Comparison of ENCODE assay signal across 8 cellular contexts in the genomic region with DNA sequence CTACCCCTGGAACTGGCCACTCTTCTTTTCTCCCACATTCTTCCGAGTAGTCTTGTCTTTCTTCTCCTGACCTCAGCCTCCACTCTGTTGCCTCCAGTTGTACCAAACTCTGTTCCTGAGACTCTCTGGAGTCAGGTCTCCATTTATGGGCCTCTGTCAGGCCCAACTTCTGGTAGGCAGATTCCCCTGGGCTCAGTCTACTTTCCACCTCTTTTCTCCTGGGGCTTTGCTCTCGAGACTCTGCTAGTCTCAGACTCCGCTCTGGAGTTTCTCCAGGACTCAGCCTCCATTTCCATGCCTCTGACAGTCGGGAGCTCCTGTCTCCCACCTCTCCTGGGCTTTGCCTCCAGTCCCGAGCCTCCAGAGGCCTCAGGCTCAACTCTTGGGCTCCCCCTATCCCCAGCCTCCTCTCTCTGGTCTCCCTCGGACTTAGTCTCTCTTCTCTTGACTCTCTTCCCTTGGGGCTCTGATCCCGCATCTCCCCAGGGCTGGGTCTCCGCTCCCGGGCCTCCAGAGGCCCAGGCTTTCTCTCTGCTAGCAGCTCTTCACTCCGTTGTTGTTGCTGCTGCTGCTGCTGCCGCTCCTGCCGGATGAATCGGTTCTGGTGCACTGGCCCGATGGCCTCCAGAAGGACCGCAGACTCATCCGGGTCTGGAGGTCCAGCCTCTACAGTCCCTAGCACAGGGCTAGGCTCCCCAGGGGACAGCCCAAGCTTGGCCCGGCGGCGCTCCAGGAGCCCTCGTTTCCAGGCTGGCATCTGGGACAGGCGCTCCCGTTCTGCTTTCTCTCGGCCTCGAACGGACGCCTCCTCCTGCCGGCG. TPM values are rescaled to one million over a fixed set of nuclear protein-coding genes. Genes with fewer than 3 reads are reported as not detected.
DNase-seq lines count a peak whose midpoint lies in the region; ATAC-seq, FAIRE-seq and TF ChIP-seq lines count a peak whose summit lies in the region.

No MANE protein-coding gene starts in this region.

- H3K27ac Mint-ChIP-seq in natural killer cell treated with Interleukin-12 subunit alpha and Interleukin-12 subunit beta and Interleukin-15 and Interleukin-18, amount 100 ng/mL, for 72 hours = peak overlapping the region; percentile 98

- peak overlapping the region; percentile 100 for H3K4me3 Mint-ChIP-seq in natural killer cell treated with Interleukin-12 subunit alpha and Interleukin-12 subunit beta and Interleukin-15 and Interleukin-18, amount 100 ng/mL, for 72 hours

- FAIRE-seq in RCC 7860 (lab: Jason Lieb, UNC) = no peak

- DNase-seq in RCC 7860 (ENCODE audit: low spot score) = peak; percentile 23
- peak; percentile 63 for DNase-seq in dermis blood vessel endothelial cell
- DNase-seq in natural killer cell treated with Interleukin-12 subunit alpha and Interleukin-12 subunit beta and Interleukin-15 and Interleukin-18, amount 100 ng/mL, for 72 hours (ENCODE audit: low spot score) = no peak
- DNase-seq in NCI-H1930 (lab: John Stamatoyannopoulos, UW) = no peak
- no peak for DNase-seq in HT-29 (ENCODE audit: low spot score)

- TF ChIP-seq POLR2A in GM18505 (IDR thresholded peaks at IDR 0.05; ENCODE audit: borderline replicate concordance, extremely low read depth, insufficient read depth, insufficient read length) = peak; percentile 46

- ATAC-seq in GM18505 (IDR thresholded peaks at IDR 0.05; ENCODE audit: unreplicated experiment) = no peak
- ATAC-seq in natural killer cell treated with Interleukin-12 subunit alpha and Interleukin-12 subunit beta and Interleukin-15 and Interleukin-18, amount 100 ng/mL, for 72 hours = no peak
- ATAC-seq in HG02852 (IDR thresholded peaks at IDR 0.05; ENCODE audit: unreplicated experiment) = no peak
- ATAC-seq in GM21447 (IDR thresholded peaks at IDR 0.05; ENCODE audit: unreplicated experiment) = no peak

- no peaks in the 10 kb centered on the region for H3K27me3 Mint-ChIP-seq in natural killer cell treated with Interleukin-12 subunit alpha and Interleukin-12 subunit beta and Interleukin-15 and Interleukin-18, amount 100 ng/mL, for 72 hours

- H3K4me1 Mint-ChIP-seq in natural killer cell treated with Interleukin-12 subunit alpha and Interleukin-12 subunit beta and Interleukin-15 and Interleukin-18, amount 100 ng/mL, for 72 hours (ENCODE audit: low read depth in 2 of 2) = peaks cover 60 to 68% of the 10 kb centered on the region in 2 donors

- peaks cover 48% of the 10 kb centered on the region for H3K36me3 Mint-ChIP-seq in natural killer cell treated with Interleukin-12 subunit alpha and Interleukin-12 subunit beta and Interleukin-15 and Interleukin-18, amount 100 ng/mL, for 72 hours

- no peaks in the 10 kb centered on the region for H3K9me3 Mint-ChIP-seq in natural killer cell treated with Interleukin-12 subunit alpha and Interleukin-12 subunit beta and Interleukin-15 and Interleukin-18, amount 100 ng/mL, for 72 hours

RNA-seq across cellular contexts. Expression of a gene that starts 1.1 kb away (rescaled TPM):
- total RNA-seq in dermis blood vessel endothelial cell = 41.7 and 64.8 TPM in 2 replicates
- 100 to 1,000 TPM; 168 to 271 TPM for total RNA-seq in natural killer cell treated with Interleukin-12 subunit alpha and Interleukin-12 subunit beta and Interleukin-15 and Interleukin-18, amount 100 ng/mL, for 72 hours
- total RNA-seq in HT-29 (2014; rRNA removed; shearing (Covaris generic)) = 12.1 and 13.2 TPM in 2 replicates

RNA-seq across cellular contexts. Expression of a gene that starts 5.4 kb away (rescaled TPM):
- total RNA-seq in dermis blood vessel endothelial cell = 3.1 and 4.6 TPM in 2 replicates
- total RNA-seq in natural killer cell treated with Interleukin-12 subunit alpha and Interleukin-12 subunit beta and Interleukin-15 and Interleukin-18, amount 100 ng/mL, for 72 hours = 10 to 100 TPM; 11.7 to 24.2 TPM
- total RNA-seq in HT-29 (2014; rRNA removed; shearing (Covaris generic)) = 16.2 and 18.3 TPM in 2 replicates

RNA-seq across cellular contexts. Expression of a gene that starts 12.6 kb away (rescaled TPM):
- 39.3 and 52.6 TPM in 2 replicates for total RNA-seq in dermis blood vessel endothelial cell
- 10 to 100 TPM; 50.7 to 64.2 TPM for total RNA-seq in natural killer cell treated with Interleukin-12 subunit alpha and Interleukin-12 subunit beta and Interleukin-15 and Interleukin-18, amount 100 ng/mL, for 72 hours
- total RNA-seq in HT-29 (2014; rRNA removed; shearing (Covaris generic)) = 43.2 and 43.8 TPM in 2 replicates

RNA-seq across cellular contexts. Expression of a gene that starts 31.7 kb away (rescaled TPM):
- total RNA-seq in dermis blood vessel endothelial cell = 6.3 and 12.5 TPM in 2 replicates
- 100 to 1,000 TPM in 1 of 2 donors, 10 to 100 TPM in 1; 64.1 to 118 TPM for total RNA-seq in natural killer cell treated with Interleukin-12 subunit alpha and Interleukin-12 subunit beta and Interleukin-15 and Interleukin-18, amount 100 ng/mL, for 72 hours
- 24.8 and 24.9 TPM in 2 replicates for total RNA-seq in HT-29 (2014; rRNA removed; shearing (Covaris generic))

RNA-seq across cellular contexts. Expression of a gene that starts 34.8 kb away (rescaled TPM):
- total RNA-seq in dermis blood vessel endothelial cell = 301 and 692 TPM in 2 replicates
- 1,000 to 10,000 TPM in 1 of 2 donors, 100 to 1,000 TPM in 1; 938 to 1,043 TPM for total RNA-seq in natural killer cell treated with Interleukin-12 subunit alpha and Interleukin-12 subunit beta and Interleukin-15 and Interleukin-18, amount 100 ng/mL, for 72 hours
- 935 and 959 TPM in 2 replicates for total RNA-seq in HT-29 (2014; rRNA removed; shearing (Covaris generic))

Comparison
In these comparisons a context has a peak if more than half of its experiments do, and no peak if none do; other contexts are left out.
1. DNase-seq: peak in RCC 7860 (single experiment) and dermis blood vessel endothelial cell (single experiment); none in natural killer cell treated with Interleukin-12 subunit alpha and Interleukin-12 subunit beta and Interleukin-15 and Interleukin-18, amount 100 ng/mL, for 72 hours (single experiment), NCI-H1930 (0 of 2) and HT-29 (single experiment).